In the genomic region with DNA sequence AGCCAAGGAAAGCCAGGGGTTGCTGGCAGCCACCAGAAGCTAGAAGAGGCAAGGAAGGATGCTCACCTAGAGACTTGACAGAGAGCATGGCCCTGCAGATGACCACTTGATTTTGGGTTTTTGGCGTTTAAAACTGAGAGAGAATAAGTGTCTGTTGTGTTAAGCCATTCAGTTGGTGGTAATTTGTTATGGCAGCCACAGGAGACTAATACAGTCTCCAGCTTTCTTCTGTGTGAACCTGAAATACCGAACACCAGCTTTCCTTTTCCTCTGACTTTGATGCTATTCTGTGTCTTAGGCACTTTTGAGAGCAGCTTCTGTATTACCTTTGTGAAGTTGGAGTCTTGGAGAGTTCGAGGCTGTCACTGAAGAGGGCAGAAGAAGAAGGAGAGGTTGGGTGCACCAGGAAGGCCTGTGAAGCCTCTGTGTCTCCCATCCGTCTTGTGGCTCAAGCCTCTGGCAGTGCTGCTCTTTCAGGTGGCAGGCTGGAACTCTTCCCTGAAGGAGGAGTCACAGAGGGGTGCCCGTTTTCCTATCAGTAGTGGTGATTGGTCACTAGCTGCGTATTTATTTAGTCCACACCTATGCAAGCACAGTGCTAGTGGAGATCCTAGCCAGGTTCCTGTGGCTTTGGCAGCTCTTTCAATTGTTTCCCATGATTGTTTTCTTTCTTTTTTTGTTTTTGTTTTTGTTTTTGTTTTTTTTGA, we compare ENCODE assay signal across 15 cellular contexts. TPM values are rescaled to one million over a fixed set of nuclear protein-coding genes. Genes with fewer than 3 reads are reported as not detected.
DNase-seq lines count a peak whose midpoint lies in the region; ATAC-seq and TF ChIP-seq lines count a peak whose summit lies in the region.
"Had no signal": no experiment of that assay in that cellular context is flagged by ENCODE, and none has a peak within 500 bp of the region (broad histone marks: within the 10 kb centered on the region; RNA-seq: fewer than 3 reads in every experiment).

No MANE protein-coding gene starts in this region.

- H3K4me3 Mint-ChIP-seq in activated CD4-positive, alpha-beta T cell treated with anti-CD3 and anti-CD28 coated beads, Interleukin-2, amount 10 ng/mL, durations not matched to agents 7 days and 5 days: no peak overlapping the region
- peak overlapping the region; percentile 95 for H3K4me3 Mint-ChIP-seq in dendritic cell treated with granulocyte-macrophage colony-stimulating factor and Interleukin-4, amounts not matched to agents 40 ng/mL and 50 ng/mL, for 4 days

- DNase-seq in activated CD4-positive, alpha-beta T cell treated with anti-CD3 and anti-CD28 coated beads, Interleukin-2, amount 10 ng/mL, durations not matched to agents 7 days and 5 days: no peak
- no peak for DNase-seq in activated CD4-positive, alpha-beta T cell treated with anti-CD3 and anti-CD28 coated beads for 48 hours
- DNase-seq in NCI-H69 (lab: John Stamatoyannopoulos, UW): peak; percentile 11
- DNase-seq in posterior vena cava (ENCODE audit: low spot score): peak; percentile 38
- no peak for DNase-seq in vagina (ENCODE audit: extremely low spot score in 2 of 2)
- no peak for DNase-seq in NCI-H524 (lab: John Stamatoyannopoulos, UW)
- DNase-seq: activated CD8-positive, alpha-beta memory T cell treated with anti-CD3 and anti-CD28 coated beads, Interleukin-2, amount 50 U/mL, for 48 hours; brain microvascular endothelial cell; glutamatergic neuron; H7; MM.1S; NCI-H2171 treated with DMSO at 0.1 percent for 48 hours; RPMI8226 had no signal

- intact Hi-C loops in dendritic cell treated with granulocyte-macrophage colony-stimulating factor and Interleukin-4, amounts not matched to agents 40 ng/mL and 50 ng/mL, for 4 days (cut with micrococcal nuclease): loop anchor here (2.0 kb wide), 1 partner anchor 26 kb away; no protein-coding TSS in a partner anchor
- intact Hi-C loops in posterior vena cava (cut with DNase I): no loop called here
- intact Hi-C loops in vagina (cut with DNase I): no loop called here

- CTCF ChIA-PET in activated CD4-positive, alpha-beta T cell treated with anti-CD3 and anti-CD28 coated beads, Interleukin-2, amount 10 ng/mL, durations not matched to agents 7 days and 5 days (lab: Charles Lee): interaction anchor here (1.1 kb wide), 1 partner anchor 38 kb away, joined by 4 read pairs; no protein-coding TSS in a partner anchor

- no peaks in the 10 kb centered on the region for H3K9me3 Mint-ChIP-seq in activated CD4-positive, alpha-beta T cell treated with anti-CD3 and anti-CD28 coated beads, Interleukin-2, amount 10 ng/mL, durations not matched to agents 7 days and 5 days
- no peaks in the 10 kb centered on the region for H3K9me3 Mint-ChIP-seq in dendritic cell treated with granulocyte-macrophage colony-stimulating factor and Interleukin-4, amounts not matched to agents 40 ng/mL and 50 ng/mL, for 4 days

- peaks cover 23% of the 10 kb centered on the region for H3K36me3 Mint-ChIP-seq in activated CD4-positive, alpha-beta T cell treated with anti-CD3 and anti-CD28 coated beads, Interleukin-2, amount 10 ng/mL, durations not matched to agents 7 days and 5 days (ENCODE audit: low read depth)
- peaks cover 86% of the 10 kb centered on the region for H3K36me3 Mint-ChIP-seq in dendritic cell treated with granulocyte-macrophage colony-stimulating factor and Interleukin-4, amounts not matched to agents 40 ng/mL and 50 ng/mL, for 4 days (ENCODE audit: low read depth)

- H3K36me3 ChIP-seq in vagina: no peaks in the 10 kb centered on the region
- H3K36me3 ChIP-seq: brain microvascular endothelial cell had no signal

- H3K4me1 ChIP-seq in vagina: peaks cover 46% of the 10 kb centered on the region

- H3K27ac Mint-ChIP-seq in activated CD4-positive, alpha-beta T cell treated with anti-CD3 and anti-CD28 coated beads, Interleukin-2, amount 10 ng/mL, durations not matched to agents 7 days and 5 days: peak overlapping the region; percentile 43
- H3K27ac Mint-ChIP-seq in dendritic cell treated with granulocyte-macrophage colony-stimulating factor and Interleukin-4, amounts not matched to agents 40 ng/mL and 50 ng/mL, for 4 days: peak overlapping the region; percentile 89

- TF ChIP-seq POLR2A in vagina (IDR thresholded peaks at IDR 0.05): no peak

- POLR2A ChIA-PET in activated CD4-positive, alpha-beta T cell treated with anti-CD3 and anti-CD28 coated beads, Interleukin-2, amount 10 ng/mL, durations not matched to agents 7 days and 5 days (lab: Charles Lee): no interaction called here

- no peaks in the 10 kb centered on the region for H3K27me3 Mint-ChIP-seq in activated CD4-positive, alpha-beta T cell treated with anti-CD3 and anti-CD28 coated beads, Interleukin-2, amount 10 ng/mL, durations not matched to agents 7 days and 5 days
- no peaks in the 10 kb centered on the region for H3K27me3 Mint-ChIP-seq in dendritic cell treated with granulocyte-macrophage colony-stimulating factor and Interleukin-4, amounts not matched to agents 40 ng/mL and 50 ng/mL, for 4 days

- no peak overlapping the region for H3K27ac ChIP-seq in vagina
- H3K27ac ChIP-seq: brain microvascular endothelial cell had no signal

- ATAC-seq in HG02610 (IDR thresholded peaks at IDR 0.05; ENCODE audit: unreplicated experiment): no peak

- TF ChIP-seq CTCF in vagina (IDR thresholded peaks at IDR 0.05): no peak

- H3K4me1 Mint-ChIP-seq in activated CD4-positive, alpha-beta T cell treated with anti-CD3 and anti-CD28 coated beads, Interleukin-2, amount 10 ng/mL, durations not matched to agents 7 days and 5 days: peaks cover 67% of the 10 kb centered on the region
- peaks cover 85% of the 10 kb centered on the region for H3K4me1 Mint-ChIP-seq in dendritic cell treated with granulocyte-macrophage colony-stimulating factor and Interleukin-4, amounts not matched to agents 40 ng/mL and 50 ng/mL, for 4 days (ENCODE audit: low read depth)

- no peaks in the 10 kb centered on the region for H3K9me3 ChIP-seq in vagina

- H3K27me3 ChIP-seq in vagina: no peaks in the 10 kb centered on the region
- H3K27me3 ChIP-seq: brain microvascular endothelial cell had no signal

- H3K4me3 ChIP-seq in vagina: no peak overlapping the region

RNA-seq across cellular contexts. Expression of gene TBC1D22A, which starts 2.5 kb away (rescaled TPM):
- 10 to 100 TPM; 34.1 to 39.2 TPM for total RNA-seq in activated CD4-positive, alpha-beta T cell treated with anti-CD3 and anti-CD28 coated beads, Interleukin-2, amount 10 ng/mL, durations not matched to agents 7 days and 5 days
- total RNA-seq in posterior vena cava: 10 to 100 TPM; 19.3 to 21.7 TPM
- total RNA-seq in vagina: 38.3 TPM

RNA-seq across cellular contexts. Expression of gene CERK, which starts 26.9 kb away (rescaled TPM):
- 10 to 100 TPM; 41.8 to 47.1 TPM for total RNA-seq in activated CD4-positive, alpha-beta T cell treated with anti-CD3 and anti-CD28 coated beads, Interleukin-2, amount 10 ng/mL, durations not matched to agents 7 days and 5 days
- 10 to 100 TPM; 25.4 to 36.4 TPM for total RNA-seq in posterior vena cava
- 37.3 TPM for total RNA-seq in vagina

Comparison
In these comparisons a context has a peak if more than half of its experiments do, and no peak if none do; other contexts are left out.
1. DNase-seq: peak in NCI-H69 (single experiment) and posterior vena cava (single experiment); none in activated CD4-positive, alpha-beta T cell treated with anti-CD3 and anti-CD28 coated beads, Interleukin-2, amount 10 ng/mL, durations not matched to agents 7 days and 5 days (single experiment), activated CD4-positive, alpha-beta T cell treated with anti-CD3 and anti-CD28 coated beads for 48 hours (single experiment), vagina (0 of 2) and NCI-H524 (0 of 2).